13 cellular contexts compared by ENCODE assay signal in the genomic region with DNA sequence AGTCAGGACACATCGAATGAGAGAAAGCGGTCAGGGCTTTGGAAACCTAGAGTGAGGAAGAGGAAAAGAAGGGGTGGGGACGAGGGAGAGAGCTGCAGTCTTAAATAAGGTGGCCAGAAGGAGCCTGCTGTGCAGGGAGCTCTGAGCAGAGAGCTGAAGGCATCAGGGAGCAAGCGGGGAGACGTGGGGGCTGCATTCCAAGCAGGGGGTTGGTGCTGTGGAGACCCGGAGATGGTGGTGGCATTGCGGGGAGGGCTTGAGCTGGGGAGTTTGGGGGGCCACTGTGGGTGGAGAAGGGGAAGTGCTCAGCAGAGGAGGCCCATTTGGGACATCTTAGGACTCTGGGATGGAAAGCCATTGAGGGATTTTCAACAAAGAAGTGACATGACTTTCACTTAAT.
"Had no signal": no experiment of that assay in that cellular context is flagged by ENCODE, and none has a peak within 500 bp of the region (broad histone marks: within the 10 kb centered on the region; RNA-seq: fewer than 3 reads in every experiment).

No MANE protein-coding gene starts in this region.

- H3K4me3 Mint-ChIP-seq: dendritic cell treated with granulocyte-macrophage colony-stimulating factor and Interleukin-4, amounts not matched to agents 40 ng/mL and 50 ng/mL, for 4 days; stimulated activated memory B cell treated with anti-CD40 and anti-IgM and Interleukin-4, amounts not matched to agents 10 μg/mL and 1 μg/mL and 100 μg/mL, for 72 hours had no signal

- H3K4me1 Mint-ChIP-seq: stimulated activated memory B cell treated with anti-CD40 and anti-IgM and Interleukin-4, amounts not matched to agents 10 μg/mL and 1 μg/mL and 100 μg/mL, for 72 hours had no signal

- DNase-seq: activated CD4-positive, alpha-beta T cell treated with anti-CD3 and anti-CD28 coated beads, Interleukin-2, amount 50 U/mL, for 48 hours; activated CD4-positive, CD25-positive, alpha-beta regulatory T cell treated with anti-CD3 and anti-CD28 coated beads, Interleukin-2, amount 50 U/mL, for 72 hours; activated gamma-delta T cell; effector memory CD4-positive, alpha-beta T cell; foreskin keratinocyte; retina; stimulated activated CD4-positive, alpha-beta T cell treated with anti-CD3 and anti-CD28 coated beads, Interleukin-12 subunit alpha, Interleukin-12 subunit beta, amount 100 ng/mL, for 4 hours; stimulated activated CD4-positive, alpha-beta T cell treated with anti-CD3 and anti-CD28 coated beads, Interleukin-2, amount 100 ng/mL, for 24 hours; T1000 had no signal

- H3K4me3 ChIP-seq: ascending aorta, breast epithelium had no signal

- H3K27ac ChIP-seq: ascending aorta, breast epithelium, foreskin keratinocyte had no signal

- H3K9me3 Mint-ChIP-seq: dendritic cell treated with granulocyte-macrophage colony-stimulating factor and Interleukin-4, amounts not matched to agents 40 ng/mL and 50 ng/mL, for 4 days; stimulated activated memory B cell treated with anti-CD40 and anti-IgM and Interleukin-4, amounts not matched to agents 10 μg/mL and 1 μg/mL and 100 μg/mL, for 72 hours had no signal

- ATAC-seq: foreskin keratinocyte; stimulated activated memory B cell treated with anti-CD40 and anti-IgM and Interleukin-4, amounts not matched to agents 10 μg/mL and 1 μg/mL and 100 μg/mL, for 72 hours had no signal

- H3K9me3 ChIP-seq: ascending aorta, breast epithelium had no signal

- H3K36me3 ChIP-seq: ascending aorta, breast epithelium had no signal

- H3K4me1 ChIP-seq: breast epithelium, foreskin keratinocyte had no signal

- H3K27me3 ChIP-seq: ascending aorta, breast epithelium had no signal

- H3K36me3 Mint-ChIP-seq: stimulated activated memory B cell treated with anti-CD40 and anti-IgM and Interleukin-4, amounts not matched to agents 10 μg/mL and 1 μg/mL and 100 μg/mL, for 72 hours had no signal

- H3K27ac Mint-ChIP-seq: dendritic cell treated with granulocyte-macrophage colony-stimulating factor and Interleukin-4, amounts not matched to agents 40 ng/mL and 50 ng/mL, for 4 days; stimulated activated memory B cell treated with anti-CD40 and anti-IgM and Interleukin-4, amounts not matched to agents 10 μg/mL and 1 μg/mL and 100 μg/mL, for 72 hours had no signal
